8 cellular contexts compared by ENCODE assay signal in the genomic region with DNA sequence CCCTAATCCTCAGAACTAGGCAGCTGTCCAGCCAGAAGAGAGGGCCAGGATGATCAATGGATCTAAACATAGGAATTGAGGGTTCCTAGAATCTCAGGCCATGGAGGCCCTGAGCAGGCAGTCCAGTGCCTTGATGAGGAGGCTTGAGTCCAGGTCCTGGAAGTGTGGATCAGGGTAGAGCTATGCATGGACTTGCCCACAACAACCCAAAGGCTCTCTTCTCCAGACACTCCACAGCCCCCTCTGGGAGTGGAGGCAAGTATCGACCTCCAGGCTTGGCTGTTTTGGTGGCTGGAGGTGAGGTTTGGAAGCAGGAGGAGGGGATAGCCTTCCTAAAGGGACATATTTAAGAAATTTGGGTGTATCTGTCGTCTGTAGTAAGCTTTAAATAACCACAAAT.
"Had no signal": no experiment of that assay in that cellular context is flagged by ENCODE, and none has a peak within 500 bp of the region (broad histone marks: within the 10 kb centered on the region; RNA-seq: fewer than 3 reads in every experiment).

No MANE protein-coding gene starts in this region.

- H3K36me3 ChIP-seq: HAP-1 had no signal

- H3K9me3 ChIP-seq: HAP-1 had no signal

- H3K27ac ChIP-seq: GM23248 had no signal

- H3K9ac ChIP-seq: GM23248 had no signal

- ATAC-seq: HCT116 had no signal

- DNase-seq: GM23248, GOT3, H7, HFFc6, KG1 had no signal

- H3K4me3 ChIP-seq: GM23248, HAP-1 had no signal

- H3K4me1 ChIP-seq: HAP-1 had no signal

- H2AFZ ChIP-seq: GM23248 had no signal

- FAIRE-seq: HTR-8/SVneo had no signal
